In genomic region chr2:38077431-38077769, GRCh38 we compare ENCODE assay signal across 9 cellular contexts. TPM values are rescaled to one million over a fixed set of nuclear protein-coding genes. Genes with fewer than 3 reads are reported as not detected.
DNase-seq lines count a peak whose midpoint lies in the region; ATAC-seq and TF ChIP-seq lines count a peak whose summit lies in the region.
"Had no signal": no experiment of that assay in that cellular context is flagged by ENCODE, and none has a peak within 500 bp of the region (broad histone marks: within the 10 kb centered on the region; RNA-seq: fewer than 3 reads in every experiment).

No MANE protein-coding gene starts in this region.

- H3K9ac ChIP-seq in liver (ENCODE audit: low read depth in 1 of 2, low read length in 2 of 2) = peak overlapping the region; percentile 60 to 74

- H3K36me3 Mint-ChIP-seq in activated T-cell treated with anti-CD3 and anti-CD28 coated beads, Interleukin-2, amount 50 U/mL, for 4 hours (ENCODE audit: insufficient read depth) = no peaks in the 10 kb centered on the region

- no peak for TF ChIP-seq POLR2A in testis (IDR thresholded peaks at IDR 0.05)

- no peaks in the 10 kb centered on the region for H3K36me3 ChIP-seq in ascending aorta
- H3K36me3 ChIP-seq in liver (ENCODE audit: control insufficient read depth in 4 of 4, insufficient read depth in 3 of 4, low read depth in 1 of 4, low read length in 3 of 4) = no peaks in the 10 kb centered on the region
- no peaks in the 10 kb centered on the region for H3K36me3 ChIP-seq in testis (ENCODE audit: low read depth, missing control alignments)

- peaks cover 23% of the 10 kb centered on the region for H3K4me1 Mint-ChIP-seq in activated T-cell treated with anti-CD3 and anti-CD28 coated beads, Interleukin-2, amount 50 U/mL, for 4 hours (ENCODE audit: low read depth)

- peaks cover 58% of the 10 kb centered on the region for H3K27me3 Mint-ChIP-seq in activated T-cell treated with anti-CD3 and anti-CD28 coated beads, Interleukin-2, amount 50 U/mL, for 4 hours (ENCODE audit: low read depth)

- intact Hi-C loops in ascending aorta (cut with DNase I) (no loop called here), testis (cut with DNase I; ENCODE audit: low total_unique reads) (loop anchor here (10.0 kb wide), 1 partner anchor 197 kb away; no protein-coding TSS in a partner anchor)

- TF ChIP-seq CTCF in ascending aorta (IDR thresholded peaks at IDR 0.05) (no peak), liver (IDR thresholded peaks at IDR 0.05; ENCODE audit: low read depth, low read length, missing input control) (no peak), testis (IDR thresholded peaks at IDR 0.05) (no peak)

- H3K27me3 ChIP-seq in ascending aorta = peaks cover 14% of the 10 kb centered on the region
- no peaks in the 10 kb centered on the region for H3K27me3 ChIP-seq in liver (ENCODE audit: control insufficient read depth in 4 of 4, insufficient read depth in 4 of 4, low read length in 3 of 4)
- no peaks in the 10 kb centered on the region for H3K27me3 ChIP-seq in testis

- peak overlapping the region; percentile 28 to 76 for H3K27ac ChIP-seq in ascending aorta
- H3K27ac ChIP-seq in liver (ENCODE audit: low read depth in 1 of 2, low read length in 2 of 2) = peak overlapping the region; percentile 96
- peak overlapping the region; percentile 83 to 88 for H3K27ac ChIP-seq in testis

- peaks cover 0 to 12% of the 10 kb centered on the region in 2 donors for H3K4me1 ChIP-seq in ascending aorta
- H3K4me1 ChIP-seq in liver (ENCODE audit: control insufficient read depth in 4 of 4, insufficient read depth in 4 of 4, low read length in 3 of 4) = peaks cover 16 to 44% (median 29%) of the 10 kb centered on the region in 4 donors
- H3K4me1 ChIP-seq in testis = peaks cover 23% of the 10 kb centered on the region

- ATAC-seq in activated T-cell treated with anti-CD3 and anti-CD28 coated beads, Interleukin-2, amount 50 U/mL, for 4 hours = no peak

- H3K4me3 Mint-ChIP-seq in activated T-cell treated with anti-CD3 and anti-CD28 coated beads, Interleukin-2, amount 50 U/mL, for 4 hours = peak overlapping the region; percentile 29

- peak; percentile 41 for TF ChIP-seq RAD21 in liver (IDR thresholded peaks at IDR 0.05)

- no peak for DNase-seq in activated T-cell treated with anti-CD3 and anti-CD28 coated beads, Interleukin-2, amount 50 U/mL, for 4 hours
- no peak for DNase-seq in activated T-cell treated with anti-CD3 and anti-CD28 coated beads for 4 hours
- no peak for DNase-seq in ascending aorta (ENCODE audit: low spot score in 2 of 2)
- no peak for DNase-seq in testis
- no peak for DNase-seq in NCI-H2107 (lab: John Stamatoyannopoulos, UW)
- DNase-seq in kidney glomerular epithelial cell (lab: John Stamatoyannopoulos, UW) = no peak
- no peak for DNase-seq in stimulated activated CD4-positive, alpha-beta T cell treated with anti-CD3 and anti-CD28 coated beads, Interleukin-1b, Interleukin-23, amount 100 ng/mL, for 48 hours
- DNase-seq: COR-L47 had no signal

- H3K9me3 ChIP-seq in ascending aorta = no peaks in the 10 kb centered on the region
- H3K9me3 ChIP-seq in liver (ENCODE audit: control insufficient read depth in 4 of 4, low read length in 3 of 4) = no peaks in the 10 kb centered on the region
- H3K9me3 ChIP-seq in testis = no peaks in the 10 kb centered on the region

- H3K4me3 ChIP-seq in ascending aorta (peak overlapping the region; percentile 65 to 83), liver (ENCODE audit: low read depth in 1 of 3, low read length in 3 of 3) (peak overlapping the region; percentile 65 to 83 (median 69)), testis (peak overlapping the region; percentile 63 to 69)

- 6% methylated on average over 12 of the region's 12 CpGs for WGBS in liver
- WGBS in testis, 2 donors = 6 to 12% methylated on average over 12 of the region's 12 CpGs

- no peaks in the 10 kb centered on the region for H3K9me3 Mint-ChIP-seq in activated T-cell treated with anti-CD3 and anti-CD28 coated beads, Interleukin-2, amount 50 U/mL, for 4 hours

TF ChIP-seq in liver, 16 proteins besides CTCF, POLR2A, EP300 and RAD21:
- TF ChIP-seq TAF1 (conservative IDR thresholded peaks at IDR 0.05) (peak; percentile 42), HNF4G (IDR thresholded peaks at IDR 0.05) (peak; percentile 56), JUND (IDR thresholded peaks at IDR 0.05) (peak in 1 of 2 donors; percentile 73), SP1 (IDR thresholded peaks at IDR 0.05) (peak; percentile 75), GABPA (IDR thresholded peaks at IDR 0.05 in 1 of 2, conservative IDR thresholded peaks at IDR 0.05 in 1 of 2) (peak in 1 of 2 donors; percentile 16), NR2F2 (IDR thresholded peaks at IDR 0.05) (no peak), ZBTB33 (IDR thresholded peaks at IDR 0.05) (peak; percentile 63), MAX (IDR thresholded peaks at IDR 0.05) (peak; percentile 82), RXRA (IDR thresholded peaks at IDR 0.05) (peak; percentile 95), HNF4A (conservative IDR thresholded peaks at IDR 0.05) (peak; percentile 86), FOXA2 (IDR thresholded peaks at IDR 0.05) (peak; percentile 68), YY1 (IDR thresholded peaks at IDR 0.05) (peak; percentile 56), FOXA1 (IDR thresholded peaks at IDR 0.05) (peak; percentile 60), EGR1 (IDR thresholded peaks at IDR 0.05; ENCODE audit: low read depth in 2 of 2) (no peak)
- TF ChIP-seq, protein P1, sequence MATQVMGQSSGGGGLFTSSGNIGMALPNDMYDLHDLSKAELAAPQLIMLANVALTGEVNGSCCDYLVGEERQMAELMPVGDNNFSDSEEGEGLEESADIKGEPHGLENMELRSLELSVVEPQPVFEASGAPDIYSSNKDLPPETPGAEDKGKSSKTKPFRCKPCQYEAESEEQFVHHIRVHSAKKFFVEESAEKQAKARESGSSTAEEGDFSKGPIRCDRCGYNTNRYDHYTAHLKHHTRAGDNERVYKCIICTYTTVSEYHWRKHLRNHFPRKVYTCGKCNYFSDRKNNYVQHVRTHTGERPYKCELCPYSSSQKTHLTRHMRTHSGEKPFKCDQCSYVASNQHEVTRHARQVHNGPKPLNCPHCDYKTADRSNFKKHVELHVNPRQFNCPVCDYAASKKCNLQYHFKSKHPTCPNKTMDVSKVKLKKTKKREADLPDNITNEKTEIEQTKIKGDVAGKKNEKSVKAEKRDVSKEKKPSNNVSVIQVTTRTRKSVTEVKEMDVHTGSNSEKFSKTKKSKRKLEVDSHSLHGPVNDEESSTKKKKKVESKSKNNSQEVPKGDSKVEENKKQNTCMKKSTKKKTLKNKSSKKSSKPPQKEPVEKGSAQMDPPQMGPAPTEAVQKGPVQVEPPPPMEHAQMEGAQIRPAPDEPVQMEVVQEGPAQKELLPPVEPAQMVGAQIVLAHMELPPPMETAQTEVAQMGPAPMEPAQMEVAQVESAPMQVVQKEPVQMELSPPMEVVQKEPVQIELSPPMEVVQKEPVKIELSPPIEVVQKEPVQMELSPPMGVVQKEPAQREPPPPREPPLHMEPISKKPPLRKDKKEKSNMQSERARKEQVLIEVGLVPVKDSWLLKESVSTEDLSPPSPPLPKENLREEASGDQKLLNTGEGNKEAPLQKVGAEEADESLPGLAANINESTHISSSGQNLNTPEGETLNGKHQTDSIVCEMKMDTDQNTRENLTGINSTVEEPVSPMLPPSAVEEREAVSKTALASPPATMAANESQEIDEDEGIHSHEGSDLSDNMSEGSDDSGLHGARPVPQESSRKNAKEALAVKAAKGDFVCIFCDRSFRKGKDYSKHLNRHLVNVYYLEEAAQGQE (IDR thresholded peaks at IDR 0.05) = peak; percentile 59
- TF ChIP-seq, protein P2, sequence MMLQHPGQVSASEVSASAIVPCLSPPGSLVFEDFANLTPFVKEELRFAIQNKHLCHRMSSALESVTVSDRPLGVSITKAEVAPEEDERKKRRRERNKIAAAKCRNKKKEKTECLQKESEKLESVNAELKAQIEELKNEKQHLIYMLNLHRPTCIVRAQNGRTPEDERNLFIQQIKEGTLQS (IDR thresholded peaks at IDR 0.05) = no peak
TF ChIP-seq in liver: peak in this region for 13.

RNA-seq across cellular contexts. Expression of gene CYP1B1, which starts 1.4 kb away (rescaled TPM):
- 10 to 100 TPM in 2 of 3 donors, 1 to 10 TPM in 1; 6.3 to 13.9 (median 11.4) TPM for total RNA-seq in activated T-cell treated with anti-CD3 and anti-CD28 coated beads, Interleukin-2, amount 50 U/mL, for 4 hours
- 148 TPM for total RNA-seq in ascending aorta
- total RNA-seq in liver = 1 to 10 TPM in 1 of 2 donors, under 1 TPM in 1; 0.84 to 6.8 TPM
- 1 to 10 TPM; 2.7 to 3.6 TPM for polyA plus RNA-seq in liver
- 10 to 100 TPM; 14.3 to 36.9 TPM for total RNA-seq in testis
- 18.5 TPM for polyA plus RNA-seq in testis (ENCODE audit: insufficient read depth, low read depth, low replicate concordance)
